In the genomic region with DNA sequence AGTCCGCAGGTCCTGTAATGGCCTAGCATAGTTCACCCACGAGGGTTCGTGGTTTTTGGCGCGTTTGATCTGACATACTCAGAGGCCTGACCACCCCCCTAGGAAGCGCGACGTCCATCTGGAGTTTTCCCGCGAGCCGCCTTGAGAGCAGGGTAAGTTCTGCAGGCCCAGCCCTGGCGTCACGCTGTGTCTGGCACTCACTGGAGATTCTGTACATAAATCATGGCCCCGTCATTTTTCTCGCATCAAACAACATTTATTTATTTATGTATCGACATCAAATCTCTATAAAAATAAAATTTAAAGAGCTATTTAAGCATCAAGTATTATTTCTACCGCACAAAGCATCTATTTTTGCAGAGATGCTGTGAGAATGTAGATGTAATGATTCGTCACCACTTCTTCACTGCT, we compare ENCODE assay signal across 8 cellular contexts. TPM values are rescaled to one million over a fixed set of nuclear protein-coding genes. Genes with fewer than 3 reads are reported as not detected.
DNase-seq lines count a peak whose midpoint lies in the region; ATAC-seq and TF ChIP-seq lines count a peak whose summit lies in the region.

No MANE protein-coding gene starts in this region.

- peaks cover 7 to 13% of the 10 kb centered on the region in 2 donors for H3K36me3 Mint-ChIP-seq in activated T-cell treated with anti-CD3 and anti-CD28 coated beads, Interleukin-2, amount 50 U/mL, for 72 hours (ENCODE audit: insufficient read depth in 2 of 2)
- H3K36me3 Mint-ChIP-seq in activated naive CD8-positive, alpha-beta T cell treated with anti-CD3 and anti-CD28 coated beads, Interleukin-2, amount 10 ng/mL, durations not matched to agents 7 days and 5 days, result peaks cover 9% of the 10 kb centered on the region

- no peak for DNase-seq in activated T-cell treated with anti-CD3 and anti-CD28 coated beads, Interleukin-2, amount 50 U/mL, for 72 hours
- DNase-seq in activated T-cell treated with anti-CD3 and anti-CD28 coated beads for 4 hours (no peak), iris pigment epithelial cell (ENCODE audit: low read depth) (peak; percentile 56), testis (no peak), DMS53 (lab: John Stamatoyannopoulos, UW) (no peak), GM13976 (ENCODE audit: low spot score) (no peak), KBM-7 (no peak)
- no peak for DNase-seq in activated naive CD8-positive, alpha-beta T cell treated with anti-CD3 and anti-CD28 coated beads, Interleukin-2, amount 10 ng/mL, durations not matched to agents 7 days and 5 days

- POLR2A ChIA-PET in activated naive CD8-positive, alpha-beta T cell treated with anti-CD3 and anti-CD28 coated beads, Interleukin-2, amount 10 ng/mL, durations not matched to agents 7 days and 5 days (lab: Charles Lee), result interaction anchor here (1.0 to 6.8 kb wide), 9 partner anchors 13 to 419 kb away, joined by 3 to 98 read pairs (median 52); partner anchors contain the start of genes RACK1, TRIM52 and TRIM7

- no peaks in the 10 kb centered on the region for H3K9me3 ChIP-seq in testis

- in situ Hi-C loops in GM13976 (cut with MboI; ENCODE audit: low sequenced_read_pairs, unreplicated experiment), result no loop called here
- in situ Hi-C loops in KBM-7 (cut with MboI; ENCODE audit: low pct_unique_long_range_greater_than_20kb, low sequenced_read_pairs), result no loop called here

- peaks cover 83% of the 10 kb centered on the region for H3K4me1 Mint-ChIP-seq in activated T-cell treated with anti-CD3 and anti-CD28 coated beads, Interleukin-2, amount 50 U/mL, for 72 hours (ENCODE audit: low read depth)
- peaks cover 57% of the 10 kb centered on the region for H3K4me1 Mint-ChIP-seq in activated naive CD8-positive, alpha-beta T cell treated with anti-CD3 and anti-CD28 coated beads, Interleukin-2, amount 10 ng/mL, durations not matched to agents 7 days and 5 days

- peak overlapping the region; percentile 90 to 96 for H3K27ac ChIP-seq in testis

- peak overlapping the region; percentile 86 to 98 for H3K4me3 Mint-ChIP-seq in activated T-cell treated with anti-CD3 and anti-CD28 coated beads, Interleukin-2, amount 50 U/mL, for 72 hours
- H3K4me3 Mint-ChIP-seq in activated naive CD8-positive, alpha-beta T cell treated with anti-CD3 and anti-CD28 coated beads, Interleukin-2, amount 10 ng/mL, durations not matched to agents 7 days and 5 days, result peak overlapping the region; percentile 87

- no peaks in the 10 kb centered on the region for H3K27me3 ChIP-seq in testis

- H3K27ac Mint-ChIP-seq in activated T-cell treated with anti-CD3 and anti-CD28 coated beads, Interleukin-2, amount 50 U/mL, for 72 hours, result peak overlapping the region; percentile 100
- H3K27ac Mint-ChIP-seq in activated naive CD8-positive, alpha-beta T cell treated with anti-CD3 and anti-CD28 coated beads, Interleukin-2, amount 10 ng/mL, durations not matched to agents 7 days and 5 days, result peak overlapping the region; percentile 99

- WGBS in testis, 2 donors, result 0% methylated on average over 17 to 18 of the region's 18 CpGs

- H3K4me3 ChIP-seq in testis, result peak overlapping the region; percentile 89 to 96

- TF ChIP-seq CTCF in testis (IDR thresholded peaks at IDR 0.05), result peak in 1 of 3 experiments; percentile 8
- no peak for TF ChIP-seq CTCF in GM13976 (IDR thresholded peaks at IDR 0.05; ENCODE audit: borderline replicate concordance, control extremely low read depth, extremely low read depth, insufficient read depth, missing control alignments)

- no peak for TF ChIP-seq POLR2A in testis (IDR thresholded peaks at IDR 0.05)

- H3K9me3 Mint-ChIP-seq in activated T-cell treated with anti-CD3 and anti-CD28 coated beads, Interleukin-2, amount 50 U/mL, for 72 hours, result no peaks in the 10 kb centered on the region
- no peaks in the 10 kb centered on the region for H3K9me3 Mint-ChIP-seq in activated naive CD8-positive, alpha-beta T cell treated with anti-CD3 and anti-CD28 coated beads, Interleukin-2, amount 10 ng/mL, durations not matched to agents 7 days and 5 days

- ATAC-seq in activated T-cell treated with anti-CD3 and anti-CD28 coated beads, Interleukin-2, amount 50 U/mL, for 72 hours (replicated peaks in 1 of 2), result peak in 1 of 2 donors; percentile 4
- ATAC-seq in activated naive CD8-positive, alpha-beta T cell treated with anti-CD3 and anti-CD28 coated beads, Interleukin-2, amount 10 ng/mL, durations not matched to agents 7 days and 5 days (ENCODE audit: low read depth), result no peak

- intact Hi-C loops in testis (cut with DNase I; ENCODE audit: low total_unique reads), result no loop called here

- H3K36me3 ChIP-seq in testis (ENCODE audit: low read depth, missing control alignments), result no peaks in the 10 kb centered on the region

- no peaks in the 10 kb centered on the region for H3K4me1 ChIP-seq in testis

- no peaks in the 10 kb centered on the region for H3K27me3 Mint-ChIP-seq in activated T-cell treated with anti-CD3 and anti-CD28 coated beads, Interleukin-2, amount 50 U/mL, for 72 hours (ENCODE audit: low read depth)
- H3K27me3 Mint-ChIP-seq in activated naive CD8-positive, alpha-beta T cell treated with anti-CD3 and anti-CD28 coated beads, Interleukin-2, amount 10 ng/mL, durations not matched to agents 7 days and 5 days, result peaks cover 3% of the 10 kb centered on the region

RNA-seq across cellular contexts. Expression of gene TRIM41, which starts 0.4 kb away (rescaled TPM):
- 10 to 100 TPM; 42.1 to 52.1 TPM for total RNA-seq in activated T-cell treated with anti-CD3 and anti-CD28 coated beads, Interleukin-2, amount 50 U/mL, for 72 hours
- total RNA-seq in activated naive CD8-positive, alpha-beta T cell treated with anti-CD3 and anti-CD28 coated beads, Interleukin-2, amount 10 ng/mL, durations not matched to agents 7 days and 5 days, result 10 to 100 TPM; 44.5 to 49.7 TPM
- total RNA-seq in testis, result 10 to 100 TPM; 39.6 to 53.1 TPM
- polyA plus RNA-seq in testis (ENCODE audit: insufficient read depth, low read depth, low replicate concordance), result 61.5 TPM

RNA-seq across cellular contexts. Expression of gene TRIM7, which starts 17.6 kb away (rescaled TPM):
- total RNA-seq in activated T-cell treated with anti-CD3 and anti-CD28 coated beads, Interleukin-2, amount 50 U/mL, for 72 hours, result 1 to 10 TPM; 2.4 to 2.9 TPM
- 1 to 10 TPM; 2.5 to 2.6 TPM for total RNA-seq in activated naive CD8-positive, alpha-beta T cell treated with anti-CD3 and anti-CD28 coated beads, Interleukin-2, amount 10 ng/mL, durations not matched to agents 7 days and 5 days
- under 1 TPM; 0.43 to 0.87 TPM for total RNA-seq in testis
- polyA plus RNA-seq in testis (ENCODE audit: insufficient read depth, low read depth, low replicate concordance), result 0.47 TPM

RNA-seq across cellular contexts. Expression of gene RACK1, which starts 21.1 kb away (rescaled TPM):
- total RNA-seq in activated T-cell treated with anti-CD3 and anti-CD28 coated beads, Interleukin-2, amount 50 U/mL, for 72 hours, result 1,000 to 10,000 TPM; 3,606 to 3,662 TPM
- 1,000 to 10,000 TPM; 1,741 to 1,808 TPM for total RNA-seq in activated naive CD8-positive, alpha-beta T cell treated with anti-CD3 and anti-CD28 coated beads, Interleukin-2, amount 10 ng/mL, durations not matched to agents 7 days and 5 days
- 1,000 to 10,000 TPM in 1 of 2 donors, 100 to 1,000 TPM in 1; 777 to 1,606 TPM for total RNA-seq in testis
- 1,149 TPM for polyA plus RNA-seq in testis (ENCODE audit: insufficient read depth, low read depth, low replicate concordance)

RNA-seq across cellular contexts. Expression of gene TRIM52, which starts 38.3 kb away (rescaled TPM):
- total RNA-seq in activated T-cell treated with anti-CD3 and anti-CD28 coated beads, Interleukin-2, amount 50 U/mL, for 72 hours, result 10 to 100 TPM; 19.2 to 22.7 TPM
- total RNA-seq in activated naive CD8-positive, alpha-beta T cell treated with anti-CD3 and anti-CD28 coated beads, Interleukin-2, amount 10 ng/mL, durations not matched to agents 7 days and 5 days, result 10 to 100 TPM; 43.0 to 43.5 TPM
- total RNA-seq in testis, result 10 to 100 TPM; 28.4 to 32.8 TPM
- polyA plus RNA-seq in testis (ENCODE audit: insufficient read depth, low read depth, low replicate concordance), result 19.3 TPM
